In the genomic region with DNA sequence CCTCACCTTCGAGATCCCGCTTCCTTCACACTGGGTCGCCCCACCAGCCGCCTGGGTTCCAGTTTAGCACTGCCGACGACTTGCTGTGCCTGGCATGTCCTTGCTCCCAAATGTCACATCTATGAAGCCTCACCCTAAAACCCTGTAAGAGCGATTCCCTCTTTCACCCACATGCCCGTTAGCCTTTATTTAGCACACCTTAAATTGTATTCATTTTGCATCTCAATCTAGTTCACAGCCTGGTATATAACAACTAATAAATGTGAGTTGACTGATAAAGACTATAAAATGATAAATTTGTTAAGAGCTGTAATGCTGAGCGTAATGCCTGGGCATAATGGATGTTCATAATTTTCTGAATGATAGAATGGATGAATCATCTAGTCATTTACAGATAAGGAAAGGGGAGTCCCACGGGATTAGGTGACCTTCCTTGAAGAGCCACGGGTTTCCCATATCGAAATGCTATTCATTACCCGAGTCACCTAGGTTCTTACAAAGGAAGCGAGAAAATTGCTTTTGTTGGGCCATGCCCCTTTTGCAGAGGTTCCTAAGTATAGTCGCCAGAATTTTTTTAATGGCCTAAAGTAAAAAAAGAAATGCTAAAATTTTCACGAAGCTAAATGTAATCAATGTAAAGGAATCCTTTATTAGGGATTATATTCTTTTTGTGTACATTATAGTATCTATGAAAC, we compare ENCODE assay signal across 8 cellular contexts. TPM values are rescaled to one million over a fixed set of nuclear protein-coding genes. Genes with fewer than 3 reads are reported as not detected.
DNase-seq lines count a peak whose midpoint lies in the region; ATAC-seq and TF ChIP-seq lines count a peak whose summit lies in the region.

No MANE protein-coding gene starts in this region.

- peaks cover 0 to 16% (median 0%) of the 10 kb centered on the region in 4 donors for H3K4me1 ChIP-seq in tibial nerve

- H3K4me3 ChIP-seq in AG09309 (ENCODE audit: control insufficient read depth, low read depth, low read length) (peak overlapping the region; percentile 57), tibial nerve (peak overlapping the region; percentile 58 to 80 (median 64))

- no peak for TF ChIP-seq EP300 in tibial nerve (IDR thresholded peaks at IDR 0.05)

- 10 to 16% methylated on average over 16 of the region's 16 CpGs for WGBS in tibial nerve, 2 donors

- DNase-seq in AG09309 (ENCODE audit: low read depth) (no peak), HFFc6 (no peak), tibial nerve (ENCODE audit: low spot score in 2 of 2) (no peak), HPDE6-E6E7 (ENCODE audit: extremely low spot score) (no peak), EL (no peak)

- H3K27ac ChIP-seq in layer of hippocampus (ENCODE audit: low read depth, low read length) (peak overlapping the region; percentile 86), tibial nerve (peak overlapping the region; percentile 78 to 96 (median 93))

- peak overlapping the region; percentile 90 for H3K4me3 Mint-ChIP-seq in HFFc6
- peak overlapping the region; percentile 89 for H3K4me3 Mint-ChIP-seq in activated naive CD8-positive, alpha-beta T cell

- ATAC-seq in HG02678 (IDR thresholded peaks at IDR 0.05; ENCODE audit: unreplicated experiment) = no peak

- no peaks in the 10 kb centered on the region for H3K36me3 ChIP-seq in tibial nerve

- H3K9me3 Mint-ChIP-seq in HFFc6 = no peaks in the 10 kb centered on the region
- no peaks in the 10 kb centered on the region for H3K9me3 Mint-ChIP-seq in activated naive CD8-positive, alpha-beta T cell (ENCODE audit: low read depth)

- TF ChIP-seq POLR2A in tibial nerve (IDR thresholded peaks at IDR 0.05) = no peak

- H3K36me3 Mint-ChIP-seq in HFFc6 (ENCODE audit: low read depth) = no peaks in the 10 kb centered on the region
- H3K36me3 Mint-ChIP-seq in activated naive CD8-positive, alpha-beta T cell = no peaks in the 10 kb centered on the region

- no peak for TF ChIP-seq CTCF in AG09309 (IDR thresholded peaks at IDR 0.05; ENCODE audit: control insufficient read depth, insufficient read depth, low read depth, low read length, missing control alignments)
- TF ChIP-seq CTCF in HFFc6 (IDR thresholded peaks at IDR 0.05) = no peak
- no peak for TF ChIP-seq CTCF in tibial nerve (IDR thresholded peaks at IDR 0.05)

- H3K4me1 Mint-ChIP-seq in HFFc6 (ENCODE audit: low read depth) = peaks cover 26% of the 10 kb centered on the region
- H3K4me1 Mint-ChIP-seq in activated naive CD8-positive, alpha-beta T cell (ENCODE audit: low read depth) = peaks cover 22% of the 10 kb centered on the region

- H3K27me3 Mint-ChIP-seq in HFFc6 (ENCODE audit: insufficient read depth) = no peaks in the 10 kb centered on the region
- no peaks in the 10 kb centered on the region for H3K27me3 Mint-ChIP-seq in activated naive CD8-positive, alpha-beta T cell

- H3K27me3 ChIP-seq in layer of hippocampus (ENCODE audit: control insufficient read depth, insufficient read depth, low read length) = no peaks in the 10 kb centered on the region
- H3K27me3 ChIP-seq in tibial nerve = no peaks in the 10 kb centered on the region

- H3K9me3 ChIP-seq in tibial nerve = no peaks in the 10 kb centered on the region

- H3K27ac Mint-ChIP-seq in HFFc6 = peak overlapping the region; percentile 64
- H3K27ac Mint-ChIP-seq in activated naive CD8-positive, alpha-beta T cell = peak overlapping the region; percentile 95

RNA-seq across cellular contexts. Expression of gene AP1S2, which starts 1.1 kb away (rescaled TPM):
- 10 to 100 TPM; 18.5 to 23.0 (median 20.7) TPM for total RNA-seq in HFFc6 (2021; fragmentation: NEBNext Ultra II Directional; extraction: Animal tissue kit (Norgen Biotek cat#: 25700))
- 100 to 1,000 TPM in 1 of 4 donors, 10 to 100 TPM in 3; 67.5 to 127 (median 95.3) TPM for total RNA-seq in tibial nerve
